ENCODE assay signal across 8 cellular contexts in the genomic region with DNA sequence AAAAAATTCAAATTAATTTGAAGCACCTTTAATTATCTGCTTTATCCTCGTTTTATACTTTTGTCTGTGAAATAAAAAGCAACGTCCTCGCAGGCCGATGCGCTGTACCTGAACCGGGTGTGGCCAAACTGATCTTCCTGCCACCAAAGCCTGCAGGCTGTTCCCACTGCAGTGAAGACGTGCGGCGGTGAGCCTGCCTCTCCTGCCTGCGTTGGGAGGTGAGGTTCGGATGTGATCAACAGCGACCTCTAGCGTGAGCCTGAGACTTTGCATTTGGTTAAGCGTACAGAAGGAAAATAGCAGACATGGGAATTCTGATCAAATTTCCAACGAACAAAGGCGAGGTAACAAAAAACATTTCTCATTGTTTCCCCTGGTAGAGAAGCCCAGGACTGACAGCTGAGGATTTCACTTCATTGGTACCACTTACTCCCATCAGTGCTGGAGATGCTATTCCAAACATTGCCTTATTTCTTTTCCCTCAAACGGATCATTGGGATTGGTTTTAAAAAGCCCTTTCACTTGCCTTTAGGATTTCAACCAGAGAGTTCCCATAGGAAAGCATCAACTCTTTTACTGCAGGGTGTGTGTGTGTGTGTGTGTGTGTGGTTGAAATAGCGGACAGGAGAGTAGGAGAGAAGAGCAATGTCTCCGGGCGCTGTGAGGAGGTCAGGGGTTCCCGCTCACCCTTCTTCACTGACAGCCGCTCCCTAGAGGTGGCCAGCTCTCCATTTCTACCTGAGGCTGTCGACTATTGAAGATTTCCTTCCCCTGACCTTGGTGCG. TPM values are rescaled to one million over a fixed set of nuclear protein-coding genes. Genes with fewer than 3 reads are reported as not detected.
A peak's percentile ranks its signal among the peaks of the same experiment; 100 is the strongest.
DNase-seq lines count a peak whose midpoint lies in the region; ATAC-seq and TF ChIP-seq lines count a peak whose summit lies in the region.

No MANE protein-coding gene starts in this region.

- no peaks in the 10 kb centered on the region for H3K27me3 ChIP-seq in CD4-positive, alpha-beta memory T cell (ENCODE audit: insufficient read depth, low read length)
- H3K27me3 ChIP-seq in neural progenitor cell (no peaks in the 10 kb centered on the region), subcutaneous abdominal adipose tissue (ENCODE audit: control insufficient read depth in 5 of 5, insufficient read depth in 4 of 5, low read length in 5 of 5) (no peaks in the 10 kb centered on the region)

- no peak overlapping the region for H3K27ac ChIP-seq in CD4-positive, alpha-beta memory T cell (ENCODE audit: low read depth, low read length)
- H3K27ac ChIP-seq in neural progenitor cell (no peak overlapping the region), subcutaneous abdominal adipose tissue (ENCODE audit: low read depth, low read length) (peak overlapping the region; percentile 91)

- H3K27me3 Mint-ChIP-seq in CD4-positive, alpha-beta memory T cell = no peaks in the 10 kb centered on the region
- peaks cover 4% of the 10 kb centered on the region for H3K27me3 Mint-ChIP-seq in neural progenitor cell (ENCODE audit: insufficient read depth, low read depth)

- no peaks in the 10 kb centered on the region for H3K36me3 Mint-ChIP-seq in CD4-positive, alpha-beta memory T cell
- peaks cover 2% of the 10 kb centered on the region for H3K36me3 Mint-ChIP-seq in neural progenitor cell

- DNase-seq in CD4-positive, alpha-beta memory T cell = peak; percentile 76 to 79 (median 78)
- DNase-seq in LoVo (ENCODE audit: low spot score) = peak; percentile 82
- peak; percentile 83 for DNase-seq in RKO (ENCODE audit: low spot score)
- DNase-seq in activated T-helper 1 cell treated with Interleukin-2 at 50 U/mL for 16 hours (ENCODE audit: low read depth) = peak; percentile 64
- DNase-seq in fibroblast of peridontal ligament (ENCODE audit: extremely low read depth) = peak; percentile 83
- DNase-seq in neural progenitor cell (ENCODE audit: low spot score) = peak; percentile 88

- intact Hi-C loops in CD4-positive, alpha-beta memory T cell (cut with micrococcal nuclease) = loop anchor here (1.0 to 2.0 kb wide), 7 partner anchors 46 to 738 kb away; a partner anchor contains a TSS

- H3K4me2 ChIP-seq in neural progenitor cell = peak overlapping the region; percentile 35

- H3K9ac ChIP-seq in neural progenitor cell (no peak overlapping the region), subcutaneous abdominal adipose tissue (ENCODE audit: low read length in 5 of 5) (peak overlapping the region; percentile 20 to 87 (median 67))

- peak; percentile 91 for TF ChIP-seq CTCF in neural progenitor cell (IDR thresholded peaks at IDR 0.05)

- peak overlapping the region; percentile 64 to 85 (median 80) for H3K4me3 Mint-ChIP-seq in CD4-positive, alpha-beta memory T cell
- peak overlapping the region; percentile 54 for H3K4me3 Mint-ChIP-seq in neural progenitor cell

- H3K4me1 ChIP-seq in CD4-positive, alpha-beta memory T cell (ENCODE audit: insufficient read depth, low read length) = peaks cover 38% of the 10 kb centered on the region
- H3K4me1 ChIP-seq in neural progenitor cell (peaks cover 4% of the 10 kb centered on the region), subcutaneous abdominal adipose tissue (ENCODE audit: control insufficient read depth in 5 of 5, insufficient read depth in 5 of 5, low read length in 5 of 5) (peaks cover 9 to 34% (median 27%) of the 10 kb centered on the region in 5 donors)

- POLR2A ChIA-PET in CD4-positive, alpha-beta memory T cell (lab: Charles Lee; ENCODE audit: partially characterized antibody) = interaction anchor here (0.7 to 2.3 kb wide), 9 partner anchors 31 to 287 kb away, joined by 3 to 8 read pairs (median 4); a partner anchor contains a TSS

- H3K9me3 Mint-ChIP-seq in CD4-positive, alpha-beta memory T cell = no peaks in the 10 kb centered on the region
- H3K9me3 Mint-ChIP-seq in neural progenitor cell = peaks cover 7% of the 10 kb centered on the region

- no peaks in the 10 kb centered on the region for H3K36me3 ChIP-seq in CD4-positive, alpha-beta memory T cell (ENCODE audit: insufficient read depth, low read length)
- H3K36me3 ChIP-seq in neural progenitor cell (no peaks in the 10 kb centered on the region), subcutaneous abdominal adipose tissue (ENCODE audit: control insufficient read depth in 5 of 5, insufficient read depth in 5 of 5, low read length in 5 of 5) (no peaks in the 10 kb centered on the region)

- no peaks in the 10 kb centered on the region for H4K20me1 ChIP-seq in neural progenitor cell (ENCODE audit: low read depth)

- CTCF ChIA-PET in CD4-positive, alpha-beta memory T cell (lab: Charles Lee; ENCODE audit: partially characterized antibody) = interaction anchor here (0.5 to 6.4 kb wide), 22 partner anchors 10 to 738 kb away, joined by 3 to 62 read pairs (median 4); a partner anchor contains a TSS

- ATAC-seq in GM21367 (IDR thresholded peaks at IDR 0.05; ENCODE audit: unreplicated experiment) = peak; percentile 51

- peak overlapping the region in 1 of 2 donors; percentile 21 for H3K4me3 ChIP-seq in CD4-positive, alpha-beta memory T cell (ENCODE audit: low read length in 2 of 2)
- H3K4me3 ChIP-seq in neural progenitor cell = no peak overlapping the region
- H3K4me3 ChIP-seq in subcutaneous abdominal adipose tissue (ENCODE audit: low read depth in 1 of 5, low read length in 5 of 5) = peak overlapping the region; percentile 60 to 84 (median 65)

- H3K27ac Mint-ChIP-seq in CD4-positive, alpha-beta memory T cell = peak overlapping the region; percentile 76 to 90 (median 85)
- H3K27ac Mint-ChIP-seq in neural progenitor cell = peak overlapping the region; percentile 17

- H2AFZ ChIP-seq in neural progenitor cell (replicated peaks) = peak overlapping the region; percentile 45

- no peaks in the 10 kb centered on the region for H3F3A ChIP-seq in neural progenitor cell (ENCODE audit: low read depth)

- peaks cover 39 to 47% (median 42%) of the 10 kb centered on the region in 4 donors for H3K4me1 Mint-ChIP-seq in CD4-positive, alpha-beta memory T cell
- peaks cover 23% of the 10 kb centered on the region for H3K4me1 Mint-ChIP-seq in neural progenitor cell

- H3K9me3 ChIP-seq in CD4-positive, alpha-beta memory T cell (ENCODE audit: control insufficient read depth in 1 of 2, low read length in 2 of 2) = no peaks in the 10 kb centered on the region
- H3K9me3 ChIP-seq in neural progenitor cell (ENCODE audit: low read depth) (no peaks in the 10 kb centered on the region), subcutaneous abdominal adipose tissue (ENCODE audit: control insufficient read depth in 5 of 5, low read length in 5 of 5) (no peaks in the 10 kb centered on the region)

- no peaks in the 10 kb centered on the region for H3K79me2 ChIP-seq in neural progenitor cell (ENCODE audit: low read depth)

RNA-seq across cellular contexts. Expression of a gene that starts 56.6 kb away (rescaled TPM):
- total RNA-seq in CD4-positive, alpha-beta memory T cell = not detected
- polyA plus RNA-seq in CD4-positive, alpha-beta memory T cell = under 1 TPM in 1 of 2 donors, not detected in 1; 0.09 TPM
- total RNA-seq in neural progenitor cell (ENCODE audit: low replicate concordance) = not detected in 2 replicates
